ENCODE assay signal across 2 cellular contexts in genomic region chr20:44335675-44336074, GRCh38.
TF ChIP-seq lines count a peak whose summit lies in the region.

No MANE protein-coding gene starts in this region.

TF ChIP-seq in HepG2, 621 proteins besides CTCF, POLR2A, EP300 and RAD21:
- no peak for TF ChIP-seq ZNF674 (CRISPR knock-in tag; IDR thresholded peaks at IDR 0.05; ENCODE audit: low read depth)
- TF ChIP-seq, protein P1, sequence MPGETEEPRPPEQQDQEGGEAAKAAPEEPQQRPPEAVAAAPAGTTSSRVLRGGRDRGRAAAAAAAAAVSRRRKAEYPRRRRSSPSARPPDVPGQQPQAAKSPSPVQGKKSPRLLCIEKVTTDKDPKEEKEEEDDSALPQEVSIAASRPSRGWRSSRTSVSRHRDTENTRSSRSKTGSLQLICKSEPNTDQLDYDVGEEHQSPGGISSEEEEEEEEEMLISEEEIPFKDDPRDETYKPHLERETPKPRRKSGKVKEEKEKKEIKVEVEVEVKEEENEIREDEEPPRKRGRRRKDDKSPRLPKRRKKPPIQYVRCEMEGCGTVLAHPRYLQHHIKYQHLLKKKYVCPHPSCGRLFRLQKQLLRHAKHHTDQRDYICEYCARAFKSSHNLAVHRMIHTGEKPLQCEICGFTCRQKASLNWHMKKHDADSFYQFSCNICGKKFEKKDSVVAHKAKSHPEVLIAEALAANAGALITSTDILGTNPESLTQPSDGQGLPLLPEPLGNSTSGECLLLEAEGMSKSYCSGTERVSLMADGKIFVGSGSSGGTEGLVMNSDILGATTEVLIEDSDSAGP (CRISPR knock-in tag; IDR thresholded peaks at IDR 0.05; ENCODE audit: borderline replicate concordance), result 0 out of 2 replicates have a peak, but pooled peaks have one; percentile 7
- TF ChIP-seq RAD51 (IDR thresholded peaks at IDR 0.05; ENCODE audit: borderline replicate concordance), result no peak
- peak; percentile 75 for TF ChIP-seq ZNF629 (CRISPR knock-in tag; conservative IDR thresholded peaks at IDR 0.05)
- TF ChIP-seq ZNF44 (CRISPR knock-in tag; IDR thresholded peaks at IDR 0.05), result 0 out of 2 replicates have a peak, but pooled peaks have one; percentile 76
- TF ChIP-seq ZNF512B (CRISPR knock-in tag; IDR thresholded peaks at IDR 0.05; ENCODE audit: borderline replicate concordance), result 0 out of 2 replicates have a peak, but pooled peaks have one; percentile 16
- TF ChIP-seq ZC3H13 (CRISPR knock-in tag; IDR thresholded peaks at IDR 0.05), result no peak
- no peak for TF ChIP-seq ZNF468 (CRISPR knock-in tag; IDR thresholded peaks at IDR 0.05)

TF ChIP-seq in H1, 55 proteins besides CTCF, POLR2A, EP300 and RAD21:
- TF ChIP-seq RFX5 (IDR thresholded peaks at IDR 0.05; ENCODE audit: borderline replicate concordance, low read depth, low read length), result no peak
- no peak for TF ChIP-seq CBX5 (IDR thresholded peaks at IDR 0.05; ENCODE audit: low read depth, low read length)
- no peak for TF ChIP-seq MAX (IDR thresholded peaks at IDR 0.05)
- no peak for TF ChIP-seq SP2 (IDR thresholded peaks at IDR 0.05; ENCODE audit: low read length)
- no peak for TF ChIP-seq SP4 (IDR thresholded peaks at IDR 0.05; ENCODE audit: low read length)
- no peak for TF ChIP-seq NANOG (IDR thresholded peaks at IDR 0.05; ENCODE audit: insufficient read depth, low read depth, low read length, poor library complexity, severe bottlenecking)
- no peak for TF ChIP-seq POU5F1 (IDR thresholded peaks at IDR 0.05; ENCODE audit: low read depth, low read length)
- TF ChIP-seq EGR1 (IDR thresholded peaks at IDR 0.05; ENCODE audit: borderline replicate concordance, low read depth, low read length), result no peak
- TF ChIP-seq SUZ12 (IDR thresholded peaks at IDR 0.05; ENCODE audit: low read length), result no peak
- no peak for TF ChIP-seq SIRT6 (IDR thresholded peaks at IDR 0.05; ENCODE audit: low read length)
- TF ChIP-seq USF2 (IDR thresholded peaks at IDR 0.05; ENCODE audit: low read length), result no peak
- TF ChIP-seq BCL11A (IDR thresholded peaks at IDR 0.05; ENCODE audit: low read depth in 2 of 2, low read length in 2 of 2), result no peak
- TF ChIP-seq SP1 (IDR thresholded peaks at IDR 0.05; ENCODE audit: low read depth, low read length), result no peak
